Comparison of ENCODE assay signal across 30 cellular contexts in the genomic region with DNA sequence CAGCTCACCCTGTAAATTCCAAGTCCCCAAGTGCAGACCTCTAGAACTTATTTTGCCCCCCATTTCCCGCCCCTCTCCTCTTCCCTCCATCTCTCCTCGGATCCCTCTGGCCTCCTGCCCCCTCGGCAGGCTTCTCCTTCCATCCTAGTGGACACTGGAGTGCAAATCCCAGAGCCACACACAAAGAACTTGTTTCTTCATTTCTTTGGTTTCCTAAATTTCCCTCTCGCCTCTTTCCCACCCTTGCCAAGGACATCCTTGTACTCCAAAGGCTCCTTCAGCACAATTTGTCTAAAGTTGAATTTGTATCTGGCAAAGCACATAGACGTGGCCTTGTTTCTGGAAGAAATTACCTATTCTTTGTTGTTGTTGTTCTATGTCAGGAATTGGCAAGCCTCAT. TPM values are rescaled to one million over a fixed set of nuclear protein-coding genes. Genes with fewer than 3 reads are reported as not detected.
"Had no signal": no experiment of that assay in that cellular context is flagged by ENCODE, and none has a peak within 500 bp of the region (broad histone marks: within the 10 kb centered on the region; RNA-seq: fewer than 3 reads in every experiment).

No MANE protein-coding gene starts in this region.

- H3K27ac ChIP-seq: coronary artery, foreskin keratinocyte, hepatocyte, left ventricle myocardium inferior, lower lobe of right lung, neutrophil, psoas muscle, right lobe of liver, spleen, stomach, transverse colon had no signal

- DNase-seq: effector CD4-positive, alpha-beta T cell; endodermal cell; erythroblast; foreskin keratinocyte; head of caudate nucleus; left cardiac atrium; left ventricle myocardium inferior; lower lobe of right lung; psoas muscle; retina; right lobe of liver; stimulated activated CD4-positive, alpha-beta T cell treated with anti-CD3 and anti-CD28 coated beads, Interleukin-15, amount 100 ng/mL, for 24 hours; stomach; substantia nigra; transverse colon had no signal

- H3K27ac Mint-ChIP-seq: endodermal cell, memory B cell, mesothelial cell of epicardium had no signal

- H3K36me3 ChIP-seq: left ventricle myocardium inferior, lower lobe of right lung, neutrophil, right lobe of liver, spleen, stomach, thoracic aorta, transverse colon had no signal

- H3K9me3 Mint-ChIP-seq: memory B cell, mesothelial cell of epicardium had no signal

- H3K4me1 Mint-ChIP-seq: memory B cell, mesothelial cell of epicardium had no signal

- H3K9me3 ChIP-seq: left ventricle myocardium inferior, lower lobe of right lung, neutrophil, psoas muscle, right lobe of liver, spleen, stomach, thoracic aorta, transverse colon had no signal

- H3K4me3 Mint-ChIP-seq: endodermal cell, memory B cell, mesothelial cell of epicardium had no signal

- H3K36me3 Mint-ChIP-seq: memory B cell, mesothelial cell of epicardium had no signal

RNA-seq across cellular contexts. Expression of a gene that starts 17.5 kb away (rescaled TPM):
- total RNA-seq: dermis microvascular lymphatic vessel endothelial cell, endothelial cell of umbilical vein, foreskin keratinocyte, kidney, left cardiac atrium, mesothelial cell of epicardium, mucosa of gallbladder, myocyte, osteoblast, psoas muscle, skeletal muscle tissue, ureter had no signal
